Comparison of ENCODE assay signal across 1 cellular context in genomic region chr6:158043586-158044524, GRCh38.
TF ChIP-seq lines count a peak whose summit lies in the region.

No MANE protein-coding gene starts in this region.

TF ChIP-seq in SK-N-SH, 30 proteins besides CTCF, POLR2A, EP300 and RAD21 (continued from another document):
- no peak for TF ChIP-seq GATA2 (CRISPR knock-in tag; IDR thresholded peaks at IDR 0.05)
- no peak for TF ChIP-seq TAF1 (IDR thresholded peaks at IDR 0.05; ENCODE audit: borderline replicate concordance, low read depth, low read length)
- no peak for TF ChIP-seq USF1 (IDR thresholded peaks at IDR 0.05; ENCODE audit: borderline replicate concordance, low read depth)
- TF ChIP-seq FOSL2 (IDR thresholded peaks at IDR 0.05; ENCODE audit: borderline replicate concordance, low read depth) = no peak
- no peak for TF ChIP-seq RFX5 (IDR thresholded peaks at IDR 0.05; ENCODE audit: low read length)
